Comparison of ENCODE assay signal across 24 cellular contexts in the genomic region with DNA sequence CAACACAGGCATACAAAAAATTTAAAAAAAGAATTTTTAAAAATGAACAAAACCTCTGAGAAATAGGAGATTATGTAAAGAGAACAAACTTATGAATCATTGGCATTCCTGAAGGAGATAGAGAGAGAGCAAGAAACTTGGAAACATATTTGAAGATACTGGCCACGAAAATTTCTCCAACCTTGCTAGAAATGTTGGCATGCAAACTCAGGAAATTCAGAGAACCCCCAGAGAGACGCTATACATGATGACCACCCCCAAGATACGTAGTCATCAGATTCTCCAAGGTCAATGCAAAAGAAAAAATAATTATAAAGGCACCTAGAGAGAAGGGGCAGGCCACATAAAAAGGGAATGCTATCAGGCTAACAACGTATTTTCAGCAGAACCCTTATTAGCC.
"Had no signal": no experiment of that assay in that cellular context is flagged by ENCODE, and none has a peak within 500 bp of the region (broad histone marks: within the 10 kb centered on the region; RNA-seq: fewer than 3 reads in every experiment).

No MANE protein-coding gene starts in this region.

- H3K27ac ChIP-seq: adrenal gland, cardiac muscle cell, KMS-11, PC-9, RWPE1 had no signal

- H3K27me3 ChIP-seq: adrenal gland, cardiac muscle cell had no signal

- DNase-seq: activated CD4-positive, alpha-beta T cell treated with anti-CD3 and anti-CD28 coated beads, Interleukin-2, amount 10 ng/mL, durations not matched to agents 24 days and 14 days; activated CD4-positive, alpha-beta T cell treated with anti-CD3 and anti-CD28 coated beads, Interleukin-2, amount 50 U/mL, for 4 hours; activated CD8-positive, alpha-beta T cell treated with anti-CD3 and anti-CD28 coated beads for 36 hours; activated gamma-delta T cell; activated naive CD4-positive, alpha-beta T cell treated with Interleukin-2 at 50 U/mL for 16 hours; activated naive CD8-positive, alpha-beta T cell treated with anti-CD3 and anti-CD28 coated beads, Interleukin-2, amount 10 ng/mL, durations not matched to agents 7 days and 5 days; activated T-cell treated with anti-CD3 and anti-CD28 coated beads, Interleukin-2, amount 50 U/mL, for 1 hour; activated T-cell treated with anti-CD3 and anti-CD28 coated beads, Interleukin-2, amount 50 U/mL, for 72 hours; MM.1S; MV-4-11; NCI-H1092; NCI-H1436 treated with DMSO at 0.1 percent for 48 hours; NCI-H345; NCI-H510A; NK-92 treated with Interleukin-12 subunit alpha and Interleukin-12 subunit beta, amount 100 ng/mL, for 24 hours; PC-9; SIG-M5; T-helper 1 cell had no signal

- H3K9me3 ChIP-seq: adrenal gland had no signal

- H3K36me3 ChIP-seq: adrenal gland, cardiac muscle cell had no signal

- H3K9ac ChIP-seq: KMS-11 had no signal

- H2AFZ ChIP-seq: PC-9 had no signal

- H3K4me2 ChIP-seq: KMS-11 had no signal

- H3K4me3 ChIP-seq: adrenal gland, cardiac muscle cell, PC-9 had no signal

- ATAC-seq: activated CD8-positive, alpha-beta T cell treated with anti-CD3 and anti-CD28 coated beads for 36 hours; activated T-cell treated with anti-CD3 and anti-CD28 coated beads, Interleukin-2, amount 50 U/mL, for 72 hours; activated T-helper 17 cell treated with anti-CD3 and anti-CD28 coated beads, Interleukin-2, amount 50 U/mL, for 72 hours; Right ventricle myocardium inferior had no signal

- H3K4me1 ChIP-seq: adrenal gland had no signal
